Comparison of ENCODE assay signal across 18 cellular contexts in the genomic region with DNA sequence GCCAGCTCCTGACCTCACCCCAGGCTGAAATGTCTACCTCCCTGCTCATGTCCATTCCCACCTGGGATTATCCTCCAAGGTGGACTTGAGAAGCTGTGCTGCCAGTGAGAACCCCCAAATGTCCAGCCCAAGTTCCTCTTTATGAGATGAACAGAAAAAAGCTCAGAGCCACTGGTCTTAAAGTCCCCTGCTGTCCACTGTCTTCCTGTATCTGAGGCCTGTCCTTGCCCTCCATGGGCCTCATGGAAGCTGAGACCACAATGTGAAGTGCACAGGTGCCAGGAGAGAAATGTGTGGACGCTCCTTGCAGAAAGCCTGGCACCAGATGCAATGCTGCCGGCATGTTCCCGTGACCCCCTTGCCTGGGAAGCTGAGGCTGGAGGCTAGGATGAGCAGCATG. TPM values are rescaled to one million over a fixed set of nuclear protein-coding genes. Genes with fewer than 3 reads are reported as not detected.
A peak's percentile ranks its signal among the peaks of the same experiment; 100 is the strongest.
DNase-seq lines count a peak whose midpoint lies in the region; ATAC-seq, FAIRE-seq and TF ChIP-seq lines count a peak whose summit lies in the region.
"Had no signal": no experiment of that assay in that cellular context is flagged by ENCODE, and none has a peak within 500 bp of the region (broad histone marks: within the 10 kb centered on the region; RNA-seq: fewer than 3 reads in every experiment).

No MANE protein-coding gene starts in this region.

- H3K9me3 Mint-ChIP-seq in T-cell, result no peaks in the 10 kb centered on the region
- H3K9me3 Mint-ChIP-seq: CD4-positive, alpha-beta T cell had no signal

- CTCF ChIA-PET in T-cell (lab: Charles Lee), result no interaction called here

- no peak overlapping the region for H3K4me3 Mint-ChIP-seq in T-cell
- H3K4me3 Mint-ChIP-seq: CD4-positive, alpha-beta T cell; H9; IgD-negative memory B cell had no signal

- no peak for TF ChIP-seq CTCF in esophagus muscularis mucosa (IDR thresholded peaks at IDR 0.05)

- H3K27ac ChIP-seq in caudate nucleus (ENCODE audit: low read depth, low read length) (peak overlapping the region; percentile 80), esophagus muscularis mucosa (replicated peaks in 1 of 4) (no peak overlapping the region), substantia nigra (ENCODE audit: low read depth, low read length, poor library complexity, severe bottlenecking) (peak overlapping the region; percentile 72)
- H3K27ac ChIP-seq: C4-2B had no signal

- DNase-seq in caudate nucleus (lab: John Stamatoyannopoulos, UW), result no peak
- peak; percentile 68 for DNase-seq in esophagus muscularis mucosa (ENCODE audit: extremely low spot score)
- DNase-seq in substantia nigra (lab: John Stamatoyannopoulos, UW), result no peak
- DNase-seq in T-cell, result no peak
- DNase-seq in GM12892 (ENCODE audit: insufficient read length), result no peak
- DNase-seq: AML-193; Caco-2; CD4-positive, alpha-beta T cell; GDM1; GOT3; H9 had no signal

- POLR2A ChIA-PET in T-cell (lab: Charles Lee), result no interaction called here

- no peaks in the 10 kb centered on the region for H3K36me3 Mint-ChIP-seq in T-cell
- H3K36me3 Mint-ChIP-seq: IgD-negative memory B cell had no signal

- H3K4me1 Mint-ChIP-seq in T-cell, result peaks cover 12 to 13% (median 12%) of the 10 kb centered on the region in 3 donors

- no peak for TF ChIP-seq EP300 in esophagus muscularis mucosa (IDR thresholded peaks at IDR 0.05)

- H3K9me3 ChIP-seq in esophagus muscularis mucosa, result peaks cover 0 to 5% (median 0%) of the 10 kb centered on the region in 4 donors
- H3K9me3 ChIP-seq: Caco-2 had no signal

- no peak overlapping the region for H3K4me3 ChIP-seq in esophagus muscularis mucosa

- ATAC-seq in T-cell (replicated peaks in 1 of 4) (no peak), HG03457 (IDR thresholded peaks at IDR 0.05; ENCODE audit: unreplicated experiment) (no peak)
- ATAC-seq: HepG2 had no signal

- TF ChIP-seq POLR2A in esophagus muscularis mucosa (IDR thresholded peaks at IDR 0.05; ENCODE audit: low read depth), result no peak
- no peak for TF ChIP-seq POLR2A in GM12892 (IDR thresholded peaks at IDR 0.05; ENCODE audit: low read depth, low read length)

- intact Hi-C loops in esophagus muscularis mucosa (cut with DNase I), result no loop called here

- peaks cover 0 to 93% (median 25%) of the 10 kb centered on the region in 4 donors for H3K27me3 ChIP-seq in esophagus muscularis mucosa

- 93% methylated on average over 3 of the region's 3 CpGs for WGBS in esophagus muscularis mucosa

- no peak for FAIRE-seq in GM12892 (lab: Jason Lieb, UNC)
- FAIRE-seq: A204.1, D721Med, HepG2 had no signal

- peaks cover 0 to 18% (median 16%) of the 10 kb centered on the region in 4 donors for H3K4me1 ChIP-seq in esophagus muscularis mucosa
- H3K4me1 ChIP-seq: Caco-2 had no signal

- H3K36me3 ChIP-seq in esophagus muscularis mucosa, result no peaks in the 10 kb centered on the region

- peaks cover 70 to 78% of the 10 kb centered on the region in 2 donors for H3K27me3 Mint-ChIP-seq in T-cell

- no peak overlapping the region for H3K27ac Mint-ChIP-seq in T-cell
- H3K27ac Mint-ChIP-seq: CD4-positive, alpha-beta T cell; H9; IgD-negative memory B cell had no signal

RNA-seq across cellular contexts. Expression of a gene that starts 3.3 kb away (rescaled TPM):
- total RNA-seq in esophagus muscularis mucosa, result under 1 TPM in 2 of 4 donors, not detected in 2; under 0.01 to 0.17 TPM
- under 1 TPM in 1 of 5 donors, not detected in 4; 0.03 TPM for total RNA-seq in T-cell
- polyA plus RNA-seq in GM12892 (2012; ENCODE audit: missing spikeins), result 0.47 TPM
- total RNA-seq: Caco-2; CD4-positive, alpha-beta T cell; HepG2 had no signal
- polyA plus RNA-seq: BJ, HepG2, IgD-negative memory B cell had no signal

Comparison
In these comparisons a context has a peak if more than half of its experiments do, and no peak if none do; other contexts are left out.
1. H3K27ac ChIP-seq: peak in caudate nucleus (single experiment) and substantia nigra (single experiment); none in esophagus muscularis mucosa (0 of 4).